Comparison of ENCODE assay signal across 1 cellular context in genomic region chr9:93288891-93289883, GRCh38.
TF ChIP-seq lines count a peak whose summit lies in the region.

No MANE protein-coding gene starts in this region.

TF ChIP-seq in HepG2, 621 proteins besides CTCF, POLR2A, EP300 and RAD21 (continued from another document and continues in another):
- TF ChIP-seq, protein P1, sequence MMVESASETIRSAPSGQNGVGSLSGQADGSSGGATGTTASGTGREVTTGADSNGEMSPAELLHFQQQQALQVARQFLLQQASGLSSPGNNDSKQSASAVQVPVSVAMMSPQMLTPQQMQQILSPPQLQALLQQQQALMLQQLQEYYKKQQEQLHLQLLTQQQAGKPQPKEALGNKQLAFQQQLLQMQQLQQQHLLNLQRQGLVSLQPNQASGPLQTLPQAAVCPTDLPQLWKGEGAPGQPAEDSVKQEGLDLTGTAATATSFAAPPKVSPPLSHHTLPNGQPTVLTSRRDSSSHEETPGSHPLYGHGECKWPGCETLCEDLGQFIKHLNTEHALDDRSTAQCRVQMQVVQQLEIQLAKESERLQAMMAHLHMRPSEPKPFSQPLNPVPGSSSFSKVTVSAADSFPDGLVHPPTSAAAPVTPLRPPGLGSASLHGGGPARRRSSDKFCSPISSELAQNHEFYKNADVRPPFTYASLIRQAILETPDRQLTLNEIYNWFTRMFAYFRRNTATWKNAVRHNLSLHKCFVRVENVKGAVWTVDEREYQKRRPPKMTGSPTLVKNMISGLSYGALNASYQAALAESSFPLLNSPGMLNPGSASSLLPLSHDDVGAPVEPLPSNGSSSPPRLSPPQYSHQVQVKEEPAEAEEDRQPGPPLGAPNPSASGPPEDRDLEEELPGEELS (CRISPR knock-in tag; IDR thresholded peaks at IDR 0.05): peak; percentile 38; the same call in 1 of the 2 replicates
- TF ChIP-seq THRA (CRISPR knock-in tag; IDR thresholded peaks at IDR 0.05; ENCODE audit: borderline replicate concordance): peak; percentile 94
- TF ChIP-seq, protein P2, sequence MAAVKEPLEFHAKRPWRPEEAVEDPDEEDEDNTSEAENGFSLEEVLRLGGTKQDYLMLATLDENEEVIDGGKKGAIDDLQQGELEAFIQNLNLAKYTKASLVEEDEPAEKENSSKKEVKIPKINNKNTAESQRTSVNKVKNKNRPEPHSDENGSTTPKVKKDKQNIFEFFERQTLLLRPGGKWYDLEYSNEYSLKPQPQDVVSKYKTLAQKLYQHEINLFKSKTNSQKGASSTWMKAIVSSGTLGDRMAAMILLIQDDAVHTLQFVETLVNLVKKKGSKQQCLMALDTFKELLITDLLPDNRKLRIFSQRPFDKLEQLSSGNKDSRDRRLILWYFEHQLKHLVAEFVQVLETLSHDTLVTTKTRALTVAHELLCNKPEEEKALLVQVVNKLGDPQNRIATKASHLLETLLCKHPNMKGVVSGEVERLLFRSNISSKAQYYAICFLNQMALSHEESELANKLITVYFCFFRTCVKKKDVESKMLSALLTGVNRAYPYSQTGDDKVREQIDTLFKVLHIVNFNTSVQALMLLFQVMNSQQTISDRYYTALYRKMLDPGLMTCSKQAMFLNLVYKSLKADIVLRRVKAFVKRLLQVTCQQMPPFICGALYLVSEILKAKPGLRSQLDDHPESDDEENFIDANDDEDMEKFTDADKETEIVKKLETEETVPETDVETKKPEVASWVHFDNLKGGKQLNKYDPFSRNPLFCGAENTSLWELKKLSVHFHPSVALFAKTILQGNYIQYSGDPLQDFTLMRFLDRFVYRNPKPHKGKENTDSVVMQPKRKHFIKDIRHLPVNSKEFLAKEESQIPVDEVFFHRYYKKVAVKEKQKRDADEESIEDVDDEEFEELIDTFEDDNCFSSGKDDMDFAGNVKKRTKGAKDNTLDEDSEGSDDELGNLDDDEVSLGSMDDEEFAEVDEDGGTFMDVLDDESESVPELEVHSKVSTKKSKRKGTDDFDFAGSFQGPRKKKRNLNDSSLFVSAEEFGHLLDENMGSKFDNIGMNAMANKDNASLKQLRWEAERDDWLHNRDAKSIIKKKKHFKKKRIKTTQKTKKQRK (IDR thresholded peaks at IDR 0.05; ENCODE audit: low read length): no peak
- TF ChIP-seq ZNF567 (CRISPR knock-in tag; IDR thresholded peaks at IDR 0.05; ENCODE audit: borderline replicate concordance): no peak
- TF ChIP-seq SPEN (CRISPR knock-in tag; IDR thresholded peaks at IDR 0.05; ENCODE audit: low read depth): no peak
- TF ChIP-seq ZNF274 (CRISPR knock-in tag; IDR thresholded peaks at IDR 0.05): no peak
- TF ChIP-seq ZNF644 (CRISPR knock-in tag; IDR thresholded peaks at IDR 0.05; ENCODE audit: low read depth): no peak
- TF ChIP-seq NCOA2 (CRISPR knock-in tag; IDR thresholded peaks at IDR 0.05): peak; percentile 48; the same call in 1 of the 2 replicates
- TF ChIP-seq POLR2AphosphoS5 (IDR thresholded peaks at IDR 0.05; ENCODE audit: low read depth, low read length): no peak
- TF ChIP-seq SOX6 (IDR thresholded peaks at IDR 0.05): no peak
- peak; percentile 34; the same call in 1 of the 2 replicates for TF ChIP-seq SOX6 (CRISPR knock-in tag; IDR thresholded peaks at IDR 0.05)
- no peak for TF ChIP-seq ZNF446 (CRISPR knock-in tag; IDR thresholded peaks at IDR 0.05)
- TF ChIP-seq FIP1L1 (IDR thresholded peaks at IDR 0.05; ENCODE audit: borderline replicate concordance, insufficient read depth, low read depth, low read length): no peak
- TF ChIP-seq, protein P3, sequence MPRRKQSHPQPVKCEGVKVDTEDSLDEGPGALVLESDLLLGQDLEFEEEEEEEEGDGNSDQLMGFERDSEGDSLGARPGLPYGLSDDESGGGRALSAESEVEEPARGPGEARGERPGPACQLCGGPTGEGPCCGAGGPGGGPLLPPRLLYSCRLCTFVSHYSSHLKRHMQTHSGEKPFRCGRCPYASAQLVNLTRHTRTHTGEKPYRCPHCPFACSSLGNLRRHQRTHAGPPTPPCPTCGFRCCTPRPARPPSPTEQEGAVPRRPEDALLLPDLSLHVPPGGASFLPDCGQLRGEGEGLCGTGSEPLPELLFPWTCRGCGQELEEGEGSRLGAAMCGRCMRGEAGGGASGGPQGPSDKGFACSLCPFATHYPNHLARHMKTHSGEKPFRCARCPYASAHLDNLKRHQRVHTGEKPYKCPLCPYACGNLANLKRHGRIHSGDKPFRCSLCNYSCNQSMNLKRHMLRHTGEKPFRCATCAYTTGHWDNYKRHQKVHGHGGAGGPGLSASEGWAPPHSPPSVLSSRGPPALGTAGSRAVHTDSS (CRISPR knock-in tag; conservative IDR thresholded peaks at IDR 0.05): no peak
- TF ChIP-seq CEBPB (IDR thresholded peaks at IDR 0.05; ENCODE audit: borderline replicate concordance, low read depth, low read length): peak; percentile 91
- TF ChIP-seq ZNF451 (CRISPR knock-in tag; IDR thresholded peaks at IDR 0.05): no peak
- peak; percentile 69 for TF ChIP-seq ZNF746 (CRISPR knock-in tag; IDR thresholded peaks at IDR 0.05)
- TF ChIP-seq PBX3 (CRISPR knock-in tag; IDR thresholded peaks at IDR 0.05; ENCODE audit: borderline replicate concordance): no peak
- no peak for TF ChIP-seq U2AF1 (optimal IDR thresholded peaks at IDR 0.05; ENCODE audit: low read depth, low read length)
- no peak for TF ChIP-seq PHF20 (CRISPR knock-in tag; IDR thresholded peaks at IDR 0.05)
- TF ChIP-seq ZFX (CRISPR knock-in tag; IDR thresholded peaks at IDR 0.05; ENCODE audit: low read depth): no peak
- no peak for TF ChIP-seq ZEB1 (IDR thresholded peaks at IDR 0.05; ENCODE audit: insufficient replicate concordance, low read depth)
- no peak for TF ChIP-seq ZNF282 (IDR thresholded peaks at IDR 0.05; ENCODE audit: partially characterized antibody)
- TF ChIP-seq ZNF235 (CRISPR knock-in tag; IDR thresholded peaks at IDR 0.05; ENCODE audit: borderline replicate concordance): no peak
- TF ChIP-seq ASH2L (IDR thresholded peaks at IDR 0.05; ENCODE audit: insufficient read length, low read depth, low read length): no peak
- no peak for TF ChIP-seq ZNF30 (CRISPR knock-in tag; IDR thresholded peaks at IDR 0.05)
- TF ChIP-seq ZNF510 (CRISPR knock-in tag; IDR thresholded peaks at IDR 0.05; ENCODE audit: low read depth): no peak
- no peak for TF ChIP-seq TRIM24 (CRISPR knock-in tag; IDR thresholded peaks at IDR 0.05)
- TF ChIP-seq, protein P4, sequence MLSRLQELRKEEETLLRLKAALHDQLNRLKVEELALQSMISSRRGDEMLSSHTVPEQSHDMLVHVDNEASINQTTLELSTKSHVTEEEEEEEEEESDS (CRISPR knock-in tag; IDR thresholded peaks at IDR 0.05; ENCODE audit: borderline replicate concordance): no peak
- TF ChIP-seq DMAP1 (CRISPR knock-in tag; IDR thresholded peaks at IDR 0.05): no peak
- no peak for TF ChIP-seq ELF4 (CRISPR knock-in tag; IDR thresholded peaks at IDR 0.05; ENCODE audit: borderline replicate concordance)
- no peak for TF ChIP-seq ZNF7 (CRISPR knock-in tag; IDR thresholded peaks at IDR 0.05)
- TF ChIP-seq, protein P5, sequence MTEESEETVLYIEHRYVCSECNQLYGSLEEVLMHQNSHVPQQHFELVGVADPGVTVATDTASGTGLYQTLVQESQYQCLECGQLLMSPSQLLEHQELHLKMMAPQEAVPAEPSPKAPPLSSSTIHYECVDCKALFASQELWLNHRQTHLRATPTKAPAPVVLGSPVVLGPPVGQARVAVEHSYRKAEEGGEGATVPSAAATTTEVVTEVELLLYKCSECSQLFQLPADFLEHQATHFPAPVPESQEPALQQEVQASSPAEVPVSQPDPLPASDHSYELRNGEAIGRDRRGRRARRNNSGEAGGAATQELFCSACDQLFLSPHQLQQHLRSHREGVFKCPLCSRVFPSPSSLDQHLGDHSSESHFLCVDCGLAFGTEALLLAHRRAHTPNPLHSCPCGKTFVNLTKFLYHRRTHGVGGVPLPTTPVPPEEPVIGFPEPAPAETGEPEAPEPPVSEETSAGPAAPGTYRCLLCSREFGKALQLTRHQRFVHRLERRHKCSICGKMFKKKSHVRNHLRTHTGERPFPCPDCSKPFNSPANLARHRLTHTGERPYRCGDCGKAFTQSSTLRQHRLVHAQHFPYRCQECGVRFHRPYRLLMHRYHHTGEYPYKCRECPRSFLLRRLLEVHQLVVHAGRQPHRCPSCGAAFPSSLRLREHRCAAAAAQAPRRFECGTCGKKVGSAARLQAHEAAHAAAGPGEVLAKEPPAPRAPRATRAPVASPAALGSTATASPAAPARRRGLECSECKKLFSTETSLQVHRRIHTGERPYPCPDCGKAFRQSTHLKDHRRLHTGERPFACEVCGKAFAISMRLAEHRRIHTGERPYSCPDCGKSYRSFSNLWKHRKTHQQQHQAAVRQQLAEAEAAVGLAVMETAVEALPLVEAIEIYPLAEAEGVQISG (CRISPR knock-in tag; IDR thresholded peaks at IDR 0.05): peak; percentile 18; the same call in 1 of the 2 replicates
- TF ChIP-seq ELF1 (CRISPR knock-in tag; IDR thresholded peaks at IDR 0.05): no peak
- no peak for TF ChIP-seq ZNF678 (CRISPR knock-in tag; IDR thresholded peaks at IDR 0.05)
- 0 out of 2 replicates have a peak, but pooled peaks have one; percentile 14 for TF ChIP-seq ZBTB38 (CRISPR knock-in tag; IDR thresholded peaks at IDR 0.05)
- TF ChIP-seq MLLT10 (CRISPR knock-in tag; IDR thresholded peaks at IDR 0.05): no peak
- TF ChIP-seq HNRNPH1 (optimal IDR thresholded peaks at IDR 0.05; ENCODE audit: low read depth, low read length): no peak
- no peak for TF ChIP-seq ZMYM3 (CRISPR knock-in tag; IDR thresholded peaks at IDR 0.05)
- TF ChIP-seq ZNF839 (CRISPR knock-in tag; IDR thresholded peaks at IDR 0.05; ENCODE audit: borderline replicate concordance): no peak
- TF ChIP-seq ZNF432 (CRISPR knock-in tag; IDR thresholded peaks at IDR 0.05; ENCODE audit: borderline replicate concordance): no peak
- no peak for TF ChIP-seq BCLAF1 (IDR thresholded peaks at IDR 0.05)
- peak; percentile 49; the same call in 1 of the 2 replicates for TF ChIP-seq ZBTB33 (CRISPR knock-in tag; IDR thresholded peaks at IDR 0.05)
- no peak for TF ChIP-seq CENPBD1 (CRISPR knock-in tag; IDR thresholded peaks at IDR 0.05; ENCODE audit: borderline replicate concordance, low read depth)
- peak in 1 of 2 experiments; percentile 51; a peak in 1 of 4 replicates for TF ChIP-seq KLF16 (CRISPR knock-in tag; IDR thresholded peaks at IDR 0.05)
- peak; percentile 43; the same call in 1 of the 2 replicates for TF ChIP-seq NR2F2 (IDR thresholded peaks at IDR 0.05; ENCODE audit: borderline replicate concordance, low read depth)
- TF ChIP-seq ZNF672 (CRISPR knock-in tag; IDR thresholded peaks at IDR 0.05): no peak
